ENCODE assay signal across 1 cellular context in the genomic region with DNA sequence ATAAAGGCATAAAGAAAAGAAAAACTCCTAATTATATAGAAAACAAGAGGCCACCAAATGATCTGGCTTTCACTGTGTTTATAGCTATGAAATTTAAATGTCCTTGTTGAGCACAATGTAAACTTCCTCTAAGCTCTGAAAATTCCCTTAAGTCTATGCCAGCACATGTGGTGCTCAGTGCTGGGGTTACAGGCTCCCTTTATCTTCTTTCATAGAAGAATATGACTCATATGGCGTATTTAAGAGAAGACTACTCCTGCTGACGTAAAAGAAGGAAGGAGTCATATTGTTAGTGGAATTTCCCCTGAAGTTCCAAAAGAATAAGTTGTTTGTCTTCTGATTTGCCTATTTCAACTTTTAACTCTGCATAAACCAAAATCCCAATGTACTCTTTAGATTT.
TF ChIP-seq lines count a peak whose summit lies in the region.

No MANE protein-coding gene starts in this region.

TF ChIP-seq in IMR-90, 13 proteins besides CTCF, POLR2A, EP300 and RAD21 (continued from another document):
- TF ChIP-seq, protein P1, sequence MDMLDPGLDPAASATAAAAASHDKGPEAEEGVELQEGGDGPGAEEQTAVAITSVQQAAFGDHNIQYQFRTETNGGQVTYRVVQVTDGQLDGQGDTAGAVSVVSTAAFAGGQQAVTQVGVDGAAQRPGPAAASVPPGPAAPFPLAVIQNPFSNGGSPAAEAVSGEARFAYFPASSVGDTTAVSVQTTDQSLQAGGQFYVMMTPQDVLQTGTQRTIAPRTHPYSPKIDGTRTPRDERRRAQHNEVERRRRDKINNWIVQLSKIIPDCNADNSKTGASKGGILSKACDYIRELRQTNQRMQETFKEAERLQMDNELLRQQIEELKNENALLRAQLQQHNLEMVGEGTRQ (IDR thresholded peaks at IDR 0.05; ENCODE audit: low read depth, low read length), result peak; percentile 56; the same call in 1 of the 2 replicates
- TF ChIP-seq, protein P2, sequence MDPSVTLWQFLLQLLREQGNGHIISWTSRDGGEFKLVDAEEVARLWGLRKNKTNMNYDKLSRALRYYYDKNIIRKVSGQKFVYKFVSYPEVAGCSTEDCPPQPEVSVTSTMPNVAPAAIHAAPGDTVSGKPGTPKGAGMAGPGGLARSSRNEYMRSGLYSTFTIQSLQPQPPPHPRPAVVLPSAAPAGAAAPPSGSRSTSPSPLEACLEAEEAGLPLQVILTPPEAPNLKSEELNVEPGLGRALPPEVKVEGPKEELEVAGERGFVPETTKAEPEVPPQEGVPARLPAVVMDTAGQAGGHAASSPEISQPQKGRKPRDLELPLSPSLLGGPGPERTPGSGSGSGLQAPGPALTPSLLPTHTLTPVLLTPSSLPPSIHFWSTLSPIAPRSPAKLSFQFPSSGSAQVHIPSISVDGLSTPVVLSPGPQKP (IDR thresholded peaks at IDR 0.05; ENCODE audit: borderline replicate concordance, low read depth, low read length), result no peak
- TF ChIP-seq CHD1 (IDR thresholded peaks at IDR 0.05; ENCODE audit: low read depth, low read length), result no peak
- no peak for TF ChIP-seq RFX5 (IDR thresholded peaks at IDR 0.05; ENCODE audit: low read depth, low read length)
- TF ChIP-seq SMC3 (IDR thresholded peaks at IDR 0.05; ENCODE audit: low read depth, low read length), result peak; percentile 18; the same call in 1 of the 2 replicates
- TF ChIP-seq NFE2L2 (IDR thresholded peaks at IDR 0.05; ENCODE audit: low read depth, low read length), result no peak
- peak; percentile 83 for TF ChIP-seq MXI1 (IDR thresholded peaks at IDR 0.05; ENCODE audit: borderline replicate concordance, low read depth, low read length)
- TF ChIP-seq FOS (IDR thresholded peaks at IDR 0.05; ENCODE audit: low read depth, low read length), result peak; percentile 98
- TF ChIP-seq BHLHE40 (IDR thresholded peaks at IDR 0.05; ENCODE audit: low read depth, low read length), result peak; percentile 59
- no peak for TF ChIP-seq RCOR1 (IDR thresholded peaks at IDR 0.05; ENCODE audit: insufficient replicate concordance, low read length)
- TF ChIP-seq MAFK (IDR thresholded peaks at IDR 0.05; ENCODE audit: low read depth, low read length), result no peak; the same call in 1 of the 2 replicates
- TF ChIP-seq CEBPB (IDR thresholded peaks at IDR 0.05; ENCODE audit: low read depth, low read length), result 0 out of 2 replicates have a peak, but pooled peaks have one; percentile 22
